In the genomic region with DNA sequence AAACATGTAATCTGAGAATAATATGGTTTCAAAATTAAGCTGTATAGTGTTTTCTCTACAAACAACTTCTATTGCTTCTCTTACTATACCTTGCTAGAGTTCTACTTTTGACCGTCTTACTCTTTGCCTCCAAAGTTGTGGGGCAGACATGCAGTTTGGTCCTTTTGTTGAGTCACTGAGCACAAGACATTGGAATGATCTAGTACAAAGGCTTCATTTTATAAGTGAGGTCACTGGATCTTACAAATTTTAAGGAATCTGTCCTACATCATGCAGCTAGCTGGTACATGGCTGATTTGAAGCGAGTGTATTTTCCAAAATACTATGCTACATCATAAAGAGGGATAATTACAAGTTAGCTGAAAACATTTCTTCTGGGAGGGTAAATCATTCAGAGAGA, we compare ENCODE assay signal across 2 cellular contexts.
A peak's percentile ranks its signal among the peaks of the same experiment; 100 is the strongest.
TF ChIP-seq lines count a peak whose summit lies in the region.

No MANE protein-coding gene starts in this region.

TF ChIP-seq in liver, 16 proteins besides CTCF, POLR2A, EP300 and RAD21:
- no peak for TF ChIP-seq FOXA1 (IDR thresholded peaks at IDR 0.05)
- TF ChIP-seq HNF4G (IDR thresholded peaks at IDR 0.05) = no peak
- no peak for TF ChIP-seq JUND (IDR thresholded peaks at IDR 0.05)
- no peak for TF ChIP-seq RXRA (IDR thresholded peaks at IDR 0.05)
- peak in 1 of 2 donors; percentile 8 for TF ChIP-seq HNF4A (conservative IDR thresholded peaks at IDR 0.05)

TF ChIP-seq in HepG2, 621 proteins besides CTCF, POLR2A, EP300 and RAD21:
- TF ChIP-seq, protein P1, sequence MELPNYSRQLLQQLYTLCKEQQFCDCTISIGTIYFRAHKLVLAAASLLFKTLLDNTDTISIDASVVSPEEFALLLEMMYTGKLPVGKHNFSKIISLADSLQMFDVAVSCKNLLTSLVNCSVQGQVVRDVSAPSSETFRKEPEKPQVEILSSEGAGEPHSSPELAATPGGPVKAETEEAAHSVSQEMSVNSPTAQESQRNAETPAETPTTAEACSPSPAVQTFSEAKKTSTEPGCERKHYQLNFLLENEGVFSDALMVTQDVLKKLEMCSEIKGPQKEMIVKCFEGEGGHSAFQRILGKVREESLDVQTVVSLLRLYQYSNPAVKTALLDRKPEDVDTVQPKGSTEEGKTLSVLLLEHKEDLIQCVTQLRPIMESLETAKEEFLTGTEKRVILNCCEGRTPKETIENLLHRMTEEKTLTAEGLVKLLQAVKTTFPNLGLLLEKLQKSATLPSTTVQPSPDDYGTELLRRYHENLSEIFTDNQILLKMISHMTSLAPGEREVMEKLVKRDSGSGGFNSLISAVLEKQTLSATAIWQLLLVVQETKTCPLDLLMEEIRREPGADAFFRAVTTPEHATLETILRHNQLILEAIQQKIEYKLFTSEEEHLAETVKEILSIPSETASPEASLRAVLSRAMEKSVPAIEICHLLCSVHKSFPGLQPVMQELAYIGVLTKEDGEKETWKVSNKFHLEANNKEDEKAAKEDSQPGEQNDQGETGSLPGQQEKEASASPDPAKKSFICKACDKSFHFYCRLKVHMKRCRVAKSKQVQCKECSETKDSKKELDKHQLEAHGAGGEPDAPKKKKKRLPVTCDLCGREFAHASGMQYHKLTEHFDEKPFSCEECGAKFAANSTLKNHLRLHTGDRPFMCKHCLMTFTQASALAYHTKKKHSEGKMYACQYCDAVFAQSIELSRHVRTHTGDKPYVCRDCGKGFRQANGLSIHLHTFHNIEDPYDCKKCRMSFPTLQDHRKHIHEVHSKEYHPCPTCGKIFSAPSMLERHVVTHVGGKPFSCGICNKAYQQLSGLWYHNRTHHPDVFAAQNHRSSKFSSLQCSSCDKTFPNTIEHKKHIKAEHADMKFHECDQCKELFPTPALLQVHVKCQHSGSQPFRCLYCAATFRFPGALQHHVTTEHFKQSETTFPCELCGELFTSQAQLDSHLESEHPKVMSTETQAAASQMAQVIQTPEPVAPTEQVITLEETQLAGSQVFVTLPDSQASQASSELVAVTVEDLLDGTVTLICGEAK (IDR thresholded peaks at IDR 0.05) = no peak
- TF ChIP-seq, protein P1 (CRISPR knock-in tag; IDR thresholded peaks at IDR 0.05) = no peak
- no peak for TF ChIP-seq CEBPG (CRISPR knock-in tag; IDR thresholded peaks at IDR 0.05)
- no peak for TF ChIP-seq ZNF264 (CRISPR knock-in tag; IDR thresholded peaks at IDR 0.05)
